1 cellular context compared by ENCODE assay signal in genomic region chr4:16513876-16514275, GRCh38.
TF ChIP-seq lines count a peak whose summit lies in the region.

No MANE protein-coding gene starts in this region.

TF ChIP-seq in IMR-90, 13 proteins besides CTCF, POLR2A, EP300 and RAD21 (continued from another document):
- TF ChIP-seq ELK1 (IDR thresholded peaks at IDR 0.05; ENCODE audit: borderline replicate concordance, low read depth, low read length) (no peak), RFX5 (IDR thresholded peaks at IDR 0.05; ENCODE audit: low read depth, low read length) (no peak), BHLHE40 (IDR thresholded peaks at IDR 0.05; ENCODE audit: low read depth, low read length) (no peak), RCOR1 (IDR thresholded peaks at IDR 0.05; ENCODE audit: insufficient replicate concordance, low read length) (no peak), FOS (IDR thresholded peaks at IDR 0.05; ENCODE audit: low read depth, low read length) (no peak), CEBPB (IDR thresholded peaks at IDR 0.05; ENCODE audit: low read depth, low read length) (no peak)
- TF ChIP-seq, protein P1, sequence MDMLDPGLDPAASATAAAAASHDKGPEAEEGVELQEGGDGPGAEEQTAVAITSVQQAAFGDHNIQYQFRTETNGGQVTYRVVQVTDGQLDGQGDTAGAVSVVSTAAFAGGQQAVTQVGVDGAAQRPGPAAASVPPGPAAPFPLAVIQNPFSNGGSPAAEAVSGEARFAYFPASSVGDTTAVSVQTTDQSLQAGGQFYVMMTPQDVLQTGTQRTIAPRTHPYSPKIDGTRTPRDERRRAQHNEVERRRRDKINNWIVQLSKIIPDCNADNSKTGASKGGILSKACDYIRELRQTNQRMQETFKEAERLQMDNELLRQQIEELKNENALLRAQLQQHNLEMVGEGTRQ (IDR thresholded peaks at IDR 0.05; ENCODE audit: low read depth, low read length): no peak
